In genomic region chr7:118013252-118014010, GRCh38 we compare ENCODE assay signal across 16 cellular contexts.
A peak's percentile ranks its signal among the peaks of the same experiment; 100 is the strongest.
DNase-seq lines count a peak whose midpoint lies in the region; ATAC-seq and TF ChIP-seq lines count a peak whose summit lies in the region.
"Had no signal": no experiment of that assay in that cellular context is flagged by ENCODE, and none has a peak within 500 bp of the region (broad histone marks: within the 10 kb centered on the region; RNA-seq: fewer than 3 reads in every experiment).

No MANE protein-coding gene starts in this region.

- H3K4me3 ChIP-seq in mammary epithelial cell (replicated peaks in 1 of 3; ENCODE audit: insufficient read depth in 1 of 3, low read depth in 2 of 3, low read length in 3 of 3) (no peak overlapping the region), breast epithelium (no peak overlapping the region), mesenchymal stem cell (ENCODE audit: insufficient read depth in 1 of 2, low read depth in 1 of 2, low read length in 2 of 2) (no peak overlapping the region), OCI-LY7 (ENCODE audit: low read depth, low read length, poor library complexity, severe bottlenecking) (no peak overlapping the region)
- H3K4me3 ChIP-seq: A549, BLaER1 had no signal

- intact Hi-C loops in mammary epithelial cell (cut with micrococcal nuclease) (no loop called here), breast epithelium (cut with DNase I; ENCODE audit: low total_unique reads) (no loop called here), OCI-LY7 (cut with micrococcal nuclease; ENCODE audit: unreplicated experiment) (no loop called here)

- H4K8ac ChIP-seq in mesenchymal stem cell (ENCODE audit: low read length), result no peak overlapping the region

- ATAC-seq in GM21528 (IDR thresholded peaks at IDR 0.05; ENCODE audit: low FRiP score, unreplicated experiment), result no peak
- ATAC-seq: A549 had no signal

- BruUV-seq in mammary epithelial cell (replicated peaks; lab: Mats Ljungman, UMichigan), result no TSS peak
- BruUV-seq in OCI-LY7 (replicated peaks; lab: Mats Ljungman, UMichigan), result no TSS peak

- no peak overlapping the region for H3K14ac ChIP-seq in mesenchymal stem cell (ENCODE audit: low read length in 2 of 2)

- 100% methylated on average over 2 of the region's 2 CpGs for WGBS in mammary epithelial cell (ENCODE audit: low coverage, missing lambda C conversion rate)
- WGBS in mesenchymal stem cell, result 92% methylated on average over 2 of the region's 2 CpGs

- H3K4me2 ChIP-seq in mammary epithelial cell (ENCODE audit: insufficient read depth, low read depth, low read length), result no peak overlapping the region
- no peak overlapping the region for H3K4me2 ChIP-seq in mesenchymal stem cell (ENCODE audit: low read length, poor library complexity, severe bottlenecking)
- no peak overlapping the region for H3K4me2 ChIP-seq in OCI-LY7 (ENCODE audit: low read length)
- H3K4me2 ChIP-seq: A549, BLaER1 had no signal

- no peaks in the 10 kb centered on the region for H3K79me1 ChIP-seq in mesenchymal stem cell (replicated peaks; ENCODE audit: low read length, poor library complexity, severe bottlenecking)

- H3K27me3 ChIP-seq in mammary epithelial cell (ENCODE audit: insufficient read depth, low read length) (no peaks in the 10 kb centered on the region), breast epithelium (no peaks in the 10 kb centered on the region), mesenchymal stem cell (ENCODE audit: control insufficient read depth in 1 of 2, insufficient read depth in 1 of 2, low read length in 2 of 2) (no peaks in the 10 kb centered on the region)
- H3K27me3 ChIP-seq: BLaER1 had no signal

- POLR2A ChIA-PET in OCI-LY7 (lab: Charles Lee), result interaction anchor here (0.5 to 0.6 kb wide), 2 partner anchors 18 to 185 kb away, joined by 3 read pairs; no protein-coding TSS in a partner anchor

- in situ Hi-C loops in mammary epithelial cell (cut with MboI; ENCODE audit: low sequenced_read_pairs in 2 of 2), result no loop called here

- no peaks in the 10 kb centered on the region for H3K9me2 ChIP-seq in OCI-LY7 (ENCODE audit: insufficient read depth, low read length)

- H3K18ac ChIP-seq in mesenchymal stem cell (ENCODE audit: low read depth in 1 of 2, low read length in 2 of 2), result no peak overlapping the region

- H3K4ac ChIP-seq in mesenchymal stem cell (ENCODE audit: low read depth in 1 of 2, low read length in 2 of 2), result no peak overlapping the region

- H3K9me3 ChIP-seq in mammary epithelial cell (replicated peaks; ENCODE audit: insufficient read depth, low read length) (peaks cover 3% of the 10 kb centered on the region), breast epithelium (no peaks in the 10 kb centered on the region), mesenchymal stem cell (ENCODE audit: control insufficient read depth, low read length) (peaks cover 8% of the 10 kb centered on the region), OCI-LY7 (ENCODE audit: low read length) (no peaks in the 10 kb centered on the region)
- H3K9me3 ChIP-seq: A549 had no signal

- no peak overlapping the region for H3K9ac ChIP-seq in mammary epithelial cell (ENCODE audit: insufficient read depth, low read length)
- H3K9ac ChIP-seq in mesenchymal stem cell (ENCODE audit: low read length), result no peak overlapping the region
- H3K9ac ChIP-seq: BLaER1 had no signal

- CTCF ChIA-PET in mammary epithelial cell (lab: Charles Lee; ENCODE audit: low non-redundant PET) (no interaction called here), OCI-LY7 (lab: Charles Lee; ENCODE audit: unreplicated experiment) (no interaction called here)

- no peak overlapping the region for H3K27ac ChIP-seq in mammary epithelial cell (ENCODE audit: insufficient read depth, low read depth, low read length)
- H3K27ac ChIP-seq in breast epithelium, result no peak overlapping the region
- no peak overlapping the region for H3K27ac ChIP-seq in mesenchymal stem cell (ENCODE audit: low read length, poor library complexity, severe bottlenecking)
- H3K27ac ChIP-seq in OCI-LY7 (ENCODE audit: low read depth, low read length, poor library complexity, severe bottlenecking), result no peak overlapping the region
- H3K27ac ChIP-seq: 22Rv1, A549, BLaER1 had no signal

- H4K20me1 ChIP-seq in mammary epithelial cell (ENCODE audit: insufficient read depth, low read length) (no peaks in the 10 kb centered on the region), OCI-LY7 (ENCODE audit: insufficient read depth, low read length) (no peaks in the 10 kb centered on the region)
- H4K20me1 ChIP-seq: BLaER1 had no signal

- no peak overlapping the region for H4K91ac ChIP-seq in mesenchymal stem cell (ENCODE audit: low read length)

- H2AK5ac ChIP-seq in mesenchymal stem cell (ENCODE audit: low read length, severe bottlenecking), result peak overlapping the region; percentile 15

- TF ChIP-seq CTCF in mammary epithelial cell (conservative IDR thresholded peaks at IDR 0.05 in 1 of 2, IDR thresholded peaks at IDR 0.05 in 1 of 2; ENCODE audit: extremely low read depth in 1 of 2, insufficient read depth in 1 of 2, low read depth in 1 of 2, low read length in 2 of 2) (no peak), breast epithelium (IDR thresholded peaks at IDR 0.05) (no peak), OCI-LY7 (conservative IDR thresholded peaks at IDR 0.05; ENCODE audit: low read length) (no peak)

- no peak for TF ChIP-seq POLR2A in breast epithelium (IDR thresholded peaks at IDR 0.05)

- no peaks in the 10 kb centered on the region for H3K4me1 ChIP-seq in mammary epithelial cell (ENCODE audit: insufficient read depth, low read length)
- no peaks in the 10 kb centered on the region for H3K4me1 ChIP-seq in breast epithelium
- no peaks in the 10 kb centered on the region for H3K4me1 ChIP-seq in mesenchymal stem cell (ENCODE audit: control insufficient read depth, insufficient read depth, low read depth, low read length)
- no peaks in the 10 kb centered on the region for H3K4me1 ChIP-seq in OCI-LY7 (ENCODE audit: insufficient read depth, low read length, poor library complexity, severe bottlenecking)
- H3K4me1 ChIP-seq: A549, BLaER1 had no signal

- no peaks in the 10 kb centered on the region for H3K79me2 ChIP-seq in mammary epithelial cell (ENCODE audit: insufficient read depth, low read length)
- H3K79me2 ChIP-seq in OCI-LY7 (ENCODE audit: insufficient read depth, low read depth, low read length), result no peaks in the 10 kb centered on the region

- dilution Hi-C loops in mammary epithelial cell (cut with HindIII; ENCODE audit: low sequenced_read_pairs), result no loop called here

- H2AFZ ChIP-seq in mammary epithelial cell (ENCODE audit: low read depth, low read length), result peak overlapping the region; percentile 7
- H2AFZ ChIP-seq in mesenchymal stem cell (ENCODE audit: low read depth, low read length), result no peak overlapping the region
- no peak overlapping the region for H2AFZ ChIP-seq in OCI-LY7 (ENCODE audit: low read length)

- no peak overlapping the region for H2BK15ac ChIP-seq in mesenchymal stem cell (ENCODE audit: low read depth, poor library complexity, severe bottlenecking)

- no peak overlapping the region for H3K23ac ChIP-seq in mesenchymal stem cell (ENCODE audit: low read length in 2 of 2)

- H3K36me3 ChIP-seq in mammary epithelial cell (ENCODE audit: insufficient read depth, low read length), result no peaks in the 10 kb centered on the region
- no peaks in the 10 kb centered on the region for H3K36me3 ChIP-seq in breast epithelium
- no peaks in the 10 kb centered on the region for H3K36me3 ChIP-seq in mesenchymal stem cell (ENCODE audit: control insufficient read depth in 1 of 2, insufficient read depth in 2 of 2, low read depth in 1 of 2, low read length in 2 of 2)
- no peaks in the 10 kb centered on the region for H3K36me3 ChIP-seq in OCI-LY7 (ENCODE audit: insufficient read depth, low read length)
- H3K36me3 ChIP-seq: BLaER1 had no signal

- no peak overlapping the region for H2BK5ac ChIP-seq in mesenchymal stem cell (ENCODE audit: low read depth, low read length, poor library complexity, severe bottlenecking)

- H2BK120ac ChIP-seq in mesenchymal stem cell (ENCODE audit: low read depth, low read length), result no peak overlapping the region

- no peak overlapping the region for H2BK12ac ChIP-seq in mesenchymal stem cell (ENCODE audit: low read length in 2 of 2)

- DNase-seq in mammary epithelial cell (no peak), breast epithelium (ENCODE audit: low spot score in 2 of 2) (no peak), mesenchymal stem cell (no peak), occipital lobe (lab: John Stamatoyannopoulos, UW) (peak; percentile 51), NCI-H748 (lab: John Stamatoyannopoulos, UW; ENCODE audit: unreplicated experiment) (no peak), OCI-LY7 (ENCODE audit: low spot score) (no peak)
- DNase-seq: AML-193; CD4-positive, alpha-beta memory T cell; DMS153; DND-41; GOT3; H7 had no signal
